21 cellular contexts compared by ENCODE assay signal in genomic region chr17:2782030-2782429, GRCh38. TPM values are rescaled to one million over a fixed set of nuclear protein-coding genes. Genes with fewer than 3 reads are reported as not detected.
DNase-seq lines count a peak whose midpoint lies in the region; ATAC-seq, FAIRE-seq and TF ChIP-seq lines count a peak whose summit lies in the region.
"Had no signal": no experiment of that assay in that cellular context is flagged by ENCODE, and none has a peak within 500 bp of the region (broad histone marks: within the 10 kb centered on the region; RNA-seq: fewer than 3 reads in every experiment).

No MANE protein-coding gene starts in this region.

- H3K9me2 ChIP-seq in GM23338 (ENCODE audit: insufficient read depth), result no peaks in the 10 kb centered on the region

- H3K4me1 ChIP-seq in astrocyte (ENCODE audit: insufficient read depth, low read length), result peaks cover 4% of the 10 kb centered on the region
- no peaks in the 10 kb centered on the region for H3K4me1 ChIP-seq in GM23338 (ENCODE audit: insufficient read depth)
- peaks cover 10% of the 10 kb centered on the region for H3K4me1 ChIP-seq in CD8-positive, alpha-beta memory T cell (ENCODE audit: insufficient read depth, low read length)
- H3K4me1 ChIP-seq: foreskin keratinocyte, pancreas had no signal

- POLR2A ChIA-PET in CD8-positive, alpha-beta memory T cell (lab: Charles Lee), result no interaction called here

- no peaks in the 10 kb centered on the region for H4K20me1 ChIP-seq in astrocyte (ENCODE audit: insufficient read depth, low read length)
- H4K20me1 ChIP-seq in GM23338 (replicated peaks; ENCODE audit: insufficient read depth), result no peaks in the 10 kb centered on the region; the same call in 1 of the 2 replicates

- CTCF ChIA-PET in CD8-positive, alpha-beta memory T cell (lab: Charles Lee), result interaction anchor here (0.6 to 1.5 kb wide), 2 partner anchors 9 to 32 kb away, joined by 3 to 5 read pairs; no protein-coding TSS in a partner anchor

- H3K9me3 Mint-ChIP-seq in astrocyte (ENCODE audit: unreplicated experiment) (peaks cover 1% of the 10 kb centered on the region), GM23338 (no peaks in the 10 kb centered on the region)
- H3K9me3 Mint-ChIP-seq in CD8-positive, alpha-beta memory T cell, result no peaks in the 10 kb centered on the region

- no peak overlapping the region for H3K4me3 ChIP-seq in astrocyte (ENCODE audit: insufficient read depth, low read depth, low read length)
- H3K4me3 ChIP-seq in GM23338, result no peak overlapping the region
- H3K4me3 ChIP-seq in CD8-positive, alpha-beta memory T cell (ENCODE audit: low read length), result no peak overlapping the region
- H3K4me3 ChIP-seq: GM12878, pancreas had no signal

- FAIRE-seq in HTR-8/SVneo (lab: Jason Lieb, UNC) (peak; percentile 42), astrocyte (lab: Jason Lieb, UNC) (no peak)
- FAIRE-seq: colon, G401.6, GM12878, pancreas had no signal

- DNase-seq in COLO829 (ENCODE audit: low spot score) (peak; percentile 16), HTR-8/SVneo (ENCODE audit: insufficient read length, low spot score) (peak; percentile 53), astrocyte (ENCODE audit: low read depth) (peak; percentile 22), left kidney (ENCODE audit: low read depth, low spot score) (peak; percentile 31), GM23338 (ENCODE audit: low spot score) (no peak)
- DNase-seq in CD8-positive, alpha-beta memory T cell, result no peak
- DNase-seq: activated CD4-positive, CD25-positive, alpha-beta regulatory T cell treated with anti-CD3 and anti-CD28 coated beads, Interleukin-2, amount 50 U/mL, for 72 hours; COR-L47; foreskin keratinocyte; Karpas-422; NCI-H1417 treated with DMSO at 0.1 percent for 48 hours; pancreas; SHP77; stimulated activated CD4-positive, alpha-beta T cell treated with anti-CD3 and anti-CD28 coated beads, Interleukin-4, amount 100 ng/mL, for 1 hour; substantia nigra had no signal

- H3K79me2 ChIP-seq in astrocyte (ENCODE audit: insufficient read depth, low read length), result no peaks in the 10 kb centered on the region
- H3K79me2 ChIP-seq in GM23338 (replicated peaks; ENCODE audit: insufficient read depth), result no peaks in the 10 kb centered on the region

- H3K9me3 ChIP-seq in astrocyte (ENCODE audit: insufficient read depth, low read depth, low read length), result no peaks in the 10 kb centered on the region
- H3K9me3 ChIP-seq in CD8-positive, alpha-beta memory T cell (ENCODE audit: low read length), result no peaks in the 10 kb centered on the region
- H3K9me3 ChIP-seq: pancreas had no signal

- H3K4me2 ChIP-seq in astrocyte (ENCODE audit: low read length), result no peak overlapping the region
- H3K4me2 ChIP-seq in GM23338, result no peak overlapping the region

- H3K27ac Mint-ChIP-seq in astrocyte (ENCODE audit: unreplicated experiment), result no peak overlapping the region
- H3K27ac Mint-ChIP-seq in GM23338, result no peak overlapping the region
- no peak overlapping the region for H3K27ac Mint-ChIP-seq in CD8-positive, alpha-beta memory T cell

- peak overlapping the region; percentile 0 for H2AFZ ChIP-seq in astrocyte (ENCODE audit: low read depth, low read length)
- H2AFZ ChIP-seq in GM23338, result no peak overlapping the region

- H3K36me3 ChIP-seq in astrocyte (ENCODE audit: insufficient read depth, low read length) (no peaks in the 10 kb centered on the region), GM23338 (ENCODE audit: insufficient read depth) (no peaks in the 10 kb centered on the region)
- H3K36me3 ChIP-seq in CD8-positive, alpha-beta memory T cell (ENCODE audit: insufficient read depth, low read length), result no peaks in the 10 kb centered on the region
- H3K36me3 ChIP-seq: pancreas had no signal

- H3K27me3 Mint-ChIP-seq in astrocyte (ENCODE audit: low read depth, unreplicated experiment), result peaks cover 16% of the 10 kb centered on the region
- peaks cover 8% of the 10 kb centered on the region for H3K27me3 Mint-ChIP-seq in GM23338 (ENCODE audit: insufficient read depth, low read depth, poor library complexity)
- H3K27me3 Mint-ChIP-seq in CD8-positive, alpha-beta memory T cell, result peaks cover 10 to 13% of the 10 kb centered on the region in 2 donors

- H3K27ac ChIP-seq in astrocyte (ENCODE audit: low read depth, low read length), result no peak overlapping the region
- no peak overlapping the region for H3K27ac ChIP-seq in GM23338 (ENCODE audit: low read depth)
- no peak overlapping the region for H3K27ac ChIP-seq in CD8-positive, alpha-beta memory T cell (ENCODE audit: low read depth, low read length)
- H3K27ac ChIP-seq: foreskin keratinocyte, pancreas had no signal

- ATAC-seq in GM21786 (IDR thresholded peaks at IDR 0.05; ENCODE audit: unreplicated experiment) (no peak), GM23338 (no peak), GM18870 (IDR thresholded peaks at IDR 0.05; ENCODE audit: unreplicated experiment) (no peak)
- ATAC-seq: foreskin keratinocyte, GM12878, pancreas had no signal

- H3K36me3 Mint-ChIP-seq in astrocyte (ENCODE audit: low read depth, unreplicated experiment) (no peaks in the 10 kb centered on the region), GM23338 (ENCODE audit: low read depth) (no peaks in the 10 kb centered on the region; the same call in 2 of the 3 replicates)
- H3K36me3 Mint-ChIP-seq in CD8-positive, alpha-beta memory T cell, result no peaks in the 10 kb centered on the region

- H3K27me3 ChIP-seq in astrocyte (ENCODE audit: insufficient read depth, low read length), result peaks cover 14% of the 10 kb centered on the region
- no peaks in the 10 kb centered on the region for H3K27me3 ChIP-seq in GM23338 (ENCODE audit: insufficient read depth)
- peaks cover 12% of the 10 kb centered on the region for H3K27me3 ChIP-seq in CD8-positive, alpha-beta memory T cell (ENCODE audit: insufficient read depth, low read length, poor library complexity, severe bottlenecking)
- H3K27me3 ChIP-seq: pancreas had no signal

- H3F3A ChIP-seq in GM23338 (replicated peaks; ENCODE audit: low read depth), result peaks cover 9% of the 10 kb centered on the region; the same call in 1 of the 2 replicates

- H3K4me3 Mint-ChIP-seq in astrocyte (ENCODE audit: unreplicated experiment) (no peak overlapping the region), GM23338 (no peak overlapping the region)
- no peak overlapping the region for H3K4me3 Mint-ChIP-seq in CD8-positive, alpha-beta memory T cell

- TF ChIP-seq CTCF in astrocyte (IDR thresholded peaks at IDR 0.05; ENCODE audit: insufficient read depth, low read depth, low read length) (no peak), GM23338 (conservative IDR thresholded peaks at IDR 0.05; ENCODE audit: low read depth in 2 of 2) (no peak)

- no peak overlapping the region for H3K9ac ChIP-seq in astrocyte (ENCODE audit: low read length)

- peaks cover 12% of the 10 kb centered on the region for H3K4me1 Mint-ChIP-seq in astrocyte (ENCODE audit: low read depth, unreplicated experiment)
- peaks cover 7% of the 10 kb centered on the region for H3K4me1 Mint-ChIP-seq in GM23338
- H3K4me1 Mint-ChIP-seq in CD8-positive, alpha-beta memory T cell, result peaks cover 5 to 13% (median 6%) of the 10 kb centered on the region in 3 donors

TF ChIP-seq in GM23338, 12 proteins besides CTCF, POLR2A, EP300 and RAD21:
- no peak for TF ChIP-seq POLR2AphosphoS5 (IDR thresholded peaks at IDR 0.05; ENCODE audit: low read depth)

RNA-seq across cellular contexts. Expression of gene RAP1GAP2, which starts 14.2 kb away (rescaled TPM):
- 7.8 and 8.6 TPM in 2 replicates for total RNA-seq in astrocyte
- total RNA-seq in GM23338 (2014; rRNA removed; shearing (Covaris generic)), result 40.3 and 46.1 TPM in 2 replicates
- 17.8 and 18.6 TPM in 2 replicates for polyA plus RNA-seq in GM23338 (2016; fragmentation: Nextera tagmentation; extraction: Ambion mirVana)
- total RNA-seq in CD8-positive, alpha-beta memory T cell, result 1 to 10 TPM; 1.2 to 1.4 TPM
- polyA plus RNA-seq in CD8-positive, alpha-beta memory T cell, result 6.3 TPM

RNA-seq across cellular contexts. Expression of gene CCDC92B, which starts 32.6 kb away (rescaled TPM):
- 0.29 and 0.36 TPM in 2 replicates for total RNA-seq in astrocyte
- 8.4 and 9.1 TPM in 2 replicates for total RNA-seq in GM23338 (2014; rRNA removed; shearing (Covaris generic))
- 4.8 and 5.7 TPM in 2 replicates for polyA plus RNA-seq in GM23338 (2016; fragmentation: Nextera tagmentation; extraction: Ambion mirVana)
- under 1 TPM in 1 of 2 experiments, not detected in 1; 0.07 TPM for total RNA-seq in CD8-positive, alpha-beta memory T cell
- polyA plus RNA-seq in CD8-positive, alpha-beta memory T cell, result not detected
- total RNA-seq: GM12878, liver had no signal
- polyA plus RNA-seq: GM12878, liver had no signal

Comparison
In these comparisons a context has a peak if more than half of its experiments do, and no peak if none do; other contexts are left out.
1. DNase-seq: peak in COLO829 (single experiment), HTR-8/SVneo (single experiment), astrocyte (single experiment) and left kidney (single experiment); none in GM23338 (single experiment) and CD8-positive, alpha-beta memory T cell (0 of 5).